ENCODE assay signal across 19 cellular contexts in genomic region chr20:45887346-45887715, GRCh38. TPM values are rescaled to one million over a fixed set of nuclear protein-coding genes. Genes with fewer than 3 reads are reported as not detected.
DNase-seq lines count a peak whose midpoint lies in the region; ATAC-seq and TF ChIP-seq lines count a peak whose summit lies in the region.
"Had no signal": no experiment of that assay in that cellular context is flagged by ENCODE, and none has a peak within 500 bp of the region (broad histone marks: within the 10 kb centered on the region; RNA-seq: fewer than 3 reads in every experiment).

TSS of gene SPATA25 (minus strand) at chr20:45887622. CDS start at chr20:45887590, 32 bp downstream.

- peak within 1 kb of the TSS in 9 of 11 experiments; percentile 2 to 99 (median 96); a peak in 12 of 22 replicates for H3K4me2 ChIP-seq in BLaER1 treated with 17β-estradiol and CSF1 and Interleukin-3, amounts not matched to agents 10 nM and 100 nM

- H3K4me1 Mint-ChIP-seq in CD8-positive, alpha-beta T cell (ENCODE audit: low read depth) = peaks cover 43% of the 10 kb centered on the region
- H3K4me1 Mint-ChIP-seq in T-cell = peaks cover 43 to 57% (median 56%) of the 10 kb centered on the region in 3 donors
- H3K4me1 Mint-ChIP-seq in naive thymus-derived CD8-positive, alpha-beta T cell = peaks cover 16 to 54% (median 52%) of the 10 kb centered on the region in 4 donors

- H3K4me1 ChIP-seq in BLaER1 treated with 17β-estradiol and CSF1 and Interleukin-3, amounts not matched to agents 10 nM and 100 nM = peaks cover 40 to 81% (median 65%) of the 10 kb centered on the region in 10 experiments
- peaks cover 18% of the 10 kb centered on the region for H3K4me1 ChIP-seq in CD8-positive, alpha-beta T cell (ENCODE audit: insufficient read depth, low read length)
- peaks cover 19 to 64% (median 45%) of the 10 kb centered on the region in 4 donors for H3K4me1 ChIP-seq in stomach

- 87 to 93% (median 90%) methylated on average over 8 of the region's 8 CpGs for WGBS in stomach, 5 donors

- no peaks in the 10 kb centered on the region for H3K9me3 Mint-ChIP-seq in CD8-positive, alpha-beta T cell
- no peaks in the 10 kb centered on the region for H3K9me3 Mint-ChIP-seq in T-cell
- no peaks in the 10 kb centered on the region for H3K9me3 Mint-ChIP-seq in naive thymus-derived CD8-positive, alpha-beta T cell
- H3K9me3 Mint-ChIP-seq: H9 had no signal

- ATAC-seq in CD8-positive, alpha-beta T cell = no peak
- no peak for ATAC-seq in T-cell (replicated peaks in 1 of 4)
- ATAC-seq in naive thymus-derived CD8-positive, alpha-beta T cell = no peak

- peaks cover 0 to 53% (median 24%) of the 10 kb centered on the region in 11 experiments; a peak in 15 of 22 replicates for H4K20me1 ChIP-seq in BLaER1 treated with 17β-estradiol and CSF1 and Interleukin-3, amounts not matched to agents 10 nM and 100 nM

- peaks cover 34% of the 10 kb centered on the region for H3K36me3 Mint-ChIP-seq in CD8-positive, alpha-beta T cell
- peaks cover 16% of the 10 kb centered on the region for H3K36me3 Mint-ChIP-seq in T-cell
- H3K36me3 Mint-ChIP-seq in naive thymus-derived CD8-positive, alpha-beta T cell = peaks cover 0 to 30% (median 0%) of the 10 kb centered on the region in 3 donors

- no peak within 1 kb of the TSS for H3K4me3 Mint-ChIP-seq in CD8-positive, alpha-beta T cell
- H3K4me3 Mint-ChIP-seq in T-cell = no peak within 1 kb of the TSS
- H3K4me3 Mint-ChIP-seq in naive thymus-derived CD8-positive, alpha-beta T cell = no peak within 1 kb of the TSS
- H3K4me3 Mint-ChIP-seq: B cell, H9 had no signal

- no peaks in the 10 kb centered on the region for H3K27me3 Mint-ChIP-seq in CD8-positive, alpha-beta T cell (ENCODE audit: low read depth)
- no peaks in the 10 kb centered on the region for H3K27me3 Mint-ChIP-seq in T-cell
- no peaks in the 10 kb centered on the region for H3K27me3 Mint-ChIP-seq in naive thymus-derived CD8-positive, alpha-beta T cell
- H3K27me3 Mint-ChIP-seq: B cell had no signal

- H3K27ac ChIP-seq in BLaER1 treated with 17β-estradiol and CSF1 and Interleukin-3, amounts not matched to agents 10 nM and 100 nM = no peak within 1 kb of the TSS
- H3K27ac ChIP-seq in CD8-positive, alpha-beta T cell (ENCODE audit: low read depth, low read length) = no peak within 1 kb of the TSS
- H3K27ac ChIP-seq in stomach = no peak within 1 kb of the TSS

- TF ChIP-seq EP300 in stomach (IDR thresholded peaks at IDR 0.05) = no peak

- peak within 1 kb of the TSS in 4 of 11 experiments; percentile 0 to 9 (median 2); a peak in 3 of 22 replicates for H3K9ac ChIP-seq in BLaER1 treated with 17β-estradiol and CSF1 and Interleukin-3, amounts not matched to agents 10 nM and 100 nM

- TF ChIP-seq POLR2A in stomach (IDR thresholded peaks at IDR 0.05) = no peak

- H3K27ac Mint-ChIP-seq in CD8-positive, alpha-beta T cell = peak within 1 kb of the TSS; percentile 4
- peak within 1 kb of the TSS; percentile 36 to 52 for H3K27ac Mint-ChIP-seq in T-cell
- peak within 1 kb of the TSS in 7 of 10 donors; percentile 38 to 80 (median 54) for H3K27ac Mint-ChIP-seq in naive thymus-derived CD8-positive, alpha-beta T cell

- TF ChIP-seq CTCF in CD8-positive, alpha-beta T cell (IDR thresholded peaks at IDR 0.05) = no peak
- TF ChIP-seq CTCF in stomach (IDR thresholded peaks at IDR 0.05) = no peak

- H3K27me3 ChIP-seq in BLaER1 treated with 17β-estradiol and CSF1 and Interleukin-3, amounts not matched to agents 10 nM and 100 nM = no peaks in the 10 kb centered on the region
- H3K27me3 ChIP-seq in CD8-positive, alpha-beta T cell (ENCODE audit: insufficient read depth, low read length) = no peaks in the 10 kb centered on the region
- no peaks in the 10 kb centered on the region for H3K27me3 ChIP-seq in stomach

- no peak for DNase-seq in CD8-positive, alpha-beta T cell
- no peak for DNase-seq in T-cell
- no peak for DNase-seq in naive thymus-derived CD8-positive, alpha-beta T cell
- DNase-seq in stomach = no peak
- DNase-seq in NCI-H2196 treated with DMSO at 0.1 percent for 48 hours (lab: John Stamatoyannopoulos, UW; ENCODE audit: unreplicated experiment) = no peak
- DNase-seq in Ammon's horn (ENCODE audit: low spot score) = no peak
- DNase-seq in GOT3 (lab: John Stamatoyannopoulos, UW) = no peak
- DNase-seq: ACHN, COR-L47, DMS53, H9, KBM-7, NCI-H1105, NCI-H1694 treated with DMSO at 0.1 percent for 48 hours, NCI-H446, NCI-H748 treated with DMSO at 0.1 percent for 48 hours, SIG-M5 had no signal

- intact Hi-C loops in CD8-positive, alpha-beta T cell (cut with DNase I, micrococcal nuclease) = no loop called here
- intact Hi-C loops in stomach (cut with DNase I; ENCODE audit: low total_unique reads) = no loop called here

- POLR2A ChIA-PET in CD8-positive, alpha-beta T cell (lab: Charles Lee) = interaction anchor here (7.7 kb wide), 1 partner anchor 47 kb away, joined by 52 read pairs; the partner anchor contains the start of gene PCIF1
- POLR2A ChIA-PET in T-cell (lab: Charles Lee) = no interaction called here
- POLR2A ChIA-PET in naive thymus-derived CD8-positive, alpha-beta T cell (lab: Charles Lee) = interaction anchor here (1.2 kb wide), 2 partner anchors 13 to 48 kb away, joined by 3 to 4 read pairs; no protein-coding TSS in a partner anchor

- H3K9me3 ChIP-seq in BLaER1 treated with 17β-estradiol and CSF1 and Interleukin-3, amounts not matched to agents 10 nM and 100 nM (replicated peaks in 1 of 11) = no peaks in the 10 kb centered on the region
- H3K9me3 ChIP-seq in CD8-positive, alpha-beta T cell (ENCODE audit: low read length) = no peaks in the 10 kb centered on the region
- no peaks in the 10 kb centered on the region for H3K9me3 ChIP-seq in stomach

- H3K4me3 ChIP-seq in BLaER1 treated with 17β-estradiol and CSF1 and Interleukin-3, amounts not matched to agents 10 nM and 100 nM = no peak within 1 kb of the TSS
- no peak within 1 kb of the TSS for H3K4me3 ChIP-seq in CD8-positive, alpha-beta T cell (ENCODE audit: low read depth, low read length)
- H3K4me3 ChIP-seq in stomach = no peak within 1 kb of the TSS

- CTCF ChIA-PET in CD8-positive, alpha-beta T cell (lab: Charles Lee) = interaction anchor here (1.7 kb wide), 1 partner anchor 31 kb away, joined by 5 read pairs; no protein-coding TSS in a partner anchor
- CTCF ChIA-PET in T-cell (lab: Charles Lee) = no interaction called here

- peaks cover 19 to 54% (median 40%) of the 10 kb centered on the region in 11 experiments for H3K36me3 ChIP-seq in BLaER1 treated with 17β-estradiol and CSF1 and Interleukin-3, amounts not matched to agents 10 nM and 100 nM
- H3K36me3 ChIP-seq in CD8-positive, alpha-beta T cell (ENCODE audit: insufficient read depth, low read length) = peaks cover 10% of the 10 kb centered on the region
- peaks cover 13 to 64% (median 53%) of the 10 kb centered on the region in 4 donors for H3K36me3 ChIP-seq in stomach

RNA-seq across cellular contexts. Expression of gene SPATA25, which starts in this region (rescaled TPM):
- under 1 TPM in 1 of 2 experiments, not detected in 1; 0.64 TPM for total RNA-seq in CD8-positive, alpha-beta T cell
- total RNA-seq in T-cell (1 to 10 TPM in 4 of 5 donors, under 1 TPM in 1; 0.68 to 4.6 (median 3.6) TPM), stomach (10 to 100 TPM in 2 of 5 donors, 1 to 10 TPM in 1, not detected in 2; 4.2 to 15.5 (median 13.9) TPM)
- total RNA-seq in naive thymus-derived CD8-positive, alpha-beta T cell = 1 to 10 TPM; 4.1 to 4.8 TPM
- polyA plus RNA-seq in naive thymus-derived CD8-positive, alpha-beta T cell = under 1 TPM in 2 of 3 donors, not detected in 1; 0.24 to 0.42 TPM
- polyA plus RNA-seq in stomach = under 1 TPM in 2 of 3 donors, not detected in 1; 0.50 to 0.85 TPM

Comparison
In these comparisons a context has a peak if more than half of its experiments do, and no peak if none do; other contexts are left out.
1. H3K27ac Mint-ChIP-seq: peak in every context shown above with its lines; median percentile 54 in naive thymus-derived CD8-positive, alpha-beta T cell; 44 in T-cell; 4 in CD8-positive, alpha-beta T cell.
2. POLR2A ChIA-PET loops: an anchor here in CD8-positive, alpha-beta T cell (7.7 kb wide) and naive thymus-derived CD8-positive, alpha-beta T cell (1.2 kb wide); none called in T-cell.